In the genomic region with DNA sequence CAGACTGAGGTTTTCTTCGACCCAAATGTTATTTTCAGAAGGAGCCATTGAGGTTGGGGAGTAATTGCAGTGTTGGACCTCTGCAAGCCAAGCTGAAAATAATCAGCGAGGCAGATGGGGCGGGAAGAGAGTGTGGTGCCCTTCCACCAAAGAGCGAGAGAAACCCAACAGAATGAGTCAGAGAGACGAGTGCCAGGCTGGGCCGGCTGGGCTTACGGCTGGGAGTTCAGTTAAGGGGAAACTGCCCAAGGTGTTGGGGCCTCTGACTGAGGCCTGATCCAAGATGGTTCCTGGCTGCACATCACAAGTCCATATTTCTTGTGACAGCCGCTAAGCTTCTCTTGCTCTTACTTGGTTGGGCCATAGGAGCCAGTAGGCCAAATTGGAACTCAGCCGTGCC, we compare ENCODE assay signal across 15 cellular contexts. TPM values are rescaled to one million over a fixed set of nuclear protein-coding genes. Genes with fewer than 3 reads are reported as not detected.
DNase-seq lines count a peak whose midpoint lies in the region; ATAC-seq, FAIRE-seq and TF ChIP-seq lines count a peak whose summit lies in the region.
"Had no signal": no experiment of that assay in that cellular context is flagged by ENCODE, and none has a peak within 500 bp of the region (broad histone marks: within the 10 kb centered on the region; RNA-seq: fewer than 3 reads in every experiment).

No MANE protein-coding gene starts in this region.

- peaks cover 12 to 21% of the 10 kb centered on the region in 2 donors for H3K4me1 Mint-ChIP-seq in immature natural killer cell

- H3K4me3 Mint-ChIP-seq in immature natural killer cell = no peak overlapping the region
- H3K4me3 Mint-ChIP-seq: effector memory CD8-positive, alpha-beta T cell had no signal

- no peaks in the 10 kb centered on the region for H3K79me2 ChIP-seq in fibroblast of lung (ENCODE audit: control insufficient read depth, insufficient read depth, low read length)

- H3K9ac ChIP-seq in fibroblast of lung (ENCODE audit: insufficient read depth, low read length) = no peak overlapping the region

- ATAC-seq in left lung = no peak
- ATAC-seq in GM19324 (IDR thresholded peaks at IDR 0.05; ENCODE audit: low FRiP score, unreplicated experiment) = no peak
- ATAC-seq: effector memory CD8-positive, alpha-beta T cell had no signal

- H3K27ac ChIP-seq in fibroblast of lung (ENCODE audit: insufficient read depth, low read length) (no peak overlapping the region), skin epidermis (peak overlapping the region in 11 of 21 experiments; percentile 8 to 83 (median 37)), left lung (no peak overlapping the region)

- TF ChIP-seq POLR2A in H54 (IDR thresholded peaks at IDR 0.05; ENCODE audit: low read depth, low read length) = peak; percentile 9; the same call in 1 of the 2 replicates

- H3K27me3 Mint-ChIP-seq in immature natural killer cell (ENCODE audit: low read depth in 3 of 3) = peaks cover 1 to 10% (median 5%) of the 10 kb centered on the region in 3 donors
- H3K27me3 Mint-ChIP-seq: progenitor cell of endocrine pancreas had no signal

- peak; percentile 76 for DNase-seq in H54 (ENCODE audit: insufficient read length, low spot score)
- peak; percentile 88 for DNase-seq in RPMI7951 (ENCODE audit: low read depth)
- DNase-seq in fibroblast of lung (ENCODE audit: low read depth in 2 of 2) = peak; percentile 55 to 67
- DNase-seq in immature natural killer cell = no peak
- DNase-seq in left lung = no peak
- DNase-seq: effector memory CD8-positive, alpha-beta T cell had no signal

- no peaks in the 10 kb centered on the region for H4K20me1 ChIP-seq in fibroblast of lung (ENCODE audit: control insufficient read depth, extremely low read depth, insufficient read depth, low read length)

- H3K4me3 ChIP-seq in fibroblast of lung (replicated peaks in 1 of 4; ENCODE audit: control extremely low read depth in 1 of 4, insufficient read depth in 1 of 4, low read depth in 3 of 4, low read length in 4 of 4) (no peak overlapping the region), skin epidermis (no peak overlapping the region), left lung (no peak overlapping the region)
- H3K4me3 ChIP-seq: PC-9 had no signal

- no peaks in the 10 kb centered on the region for H3K9me3 Mint-ChIP-seq in immature natural killer cell
- H3K9me3 Mint-ChIP-seq: CD4-positive, CD25-positive, alpha-beta regulatory T cell; effector memory CD8-positive, alpha-beta T cell had no signal

- no peak overlapping the region for H2AFZ ChIP-seq in fibroblast of lung (ENCODE audit: low read length)
- H2AFZ ChIP-seq: PC-9 had no signal

- H3K9me3 ChIP-seq in fibroblast of lung (ENCODE audit: control insufficient read depth, insufficient read depth, low read depth, low read length) = no peaks in the 10 kb centered on the region
- H3K9me3 ChIP-seq in left lung = no peaks in the 10 kb centered on the region

- H3K36me3 Mint-ChIP-seq in immature natural killer cell = no peaks in the 10 kb centered on the region
- H3K36me3 Mint-ChIP-seq: CD4-positive, CD25-positive, alpha-beta regulatory T cell had no signal

- TF ChIP-seq CTCF in fibroblast of lung (conservative IDR thresholded peaks at IDR 0.05 in 1 of 2, IDR thresholded peaks at IDR 0.05 in 1 of 2; ENCODE audit: low read depth in 1 of 2, low read length in 2 of 2) (no peak), left lung (IDR thresholded peaks at IDR 0.05) (no peak)

- H3K36me3 ChIP-seq in fibroblast of lung (ENCODE audit: control insufficient read depth, insufficient read depth, low read length) = no peaks in the 10 kb centered on the region
- no peaks in the 10 kb centered on the region for H3K36me3 ChIP-seq in left lung

- no peak overlapping the region for H3K27ac Mint-ChIP-seq in immature natural killer cell
- H3K27ac Mint-ChIP-seq: CD4-positive, CD25-positive, alpha-beta regulatory T cell; effector memory CD8-positive, alpha-beta T cell had no signal

- peaks cover 28% of the 10 kb centered on the region for H3K4me1 ChIP-seq in fibroblast of lung (ENCODE audit: control insufficient read depth, extremely low read depth, insufficient read depth, low read length)
- peaks cover 5 to 15% of the 10 kb centered on the region in 2 donors for H3K4me1 ChIP-seq in left lung

- intact Hi-C loops in left lung (cut with DNase I) = loop anchor here in 1 of 2 donors (10.0 kb wide), 1 partner anchor 58 kb away; no protein-coding TSS in a partner anchor

- FAIRE-seq in H54 (lab: Jason Lieb, UNC) = no peak
- FAIRE-seq: bronchial epithelial cell, GM12891 had no signal

- H3K4me2 ChIP-seq in fibroblast of lung (ENCODE audit: extremely low read depth, insufficient read depth, low read length) = no peak overlapping the region
- H3K4me2 ChIP-seq: PC-9 had no signal

- H3K27me3 ChIP-seq in fibroblast of lung (ENCODE audit: control insufficient read depth, insufficient read depth, low read length) (no peaks in the 10 kb centered on the region), left lung (no peaks in the 10 kb centered on the region)

RNA-seq across cellular contexts. Expression of gene CREB3L1, which starts 30.4 kb away (rescaled TPM):
- total RNA-seq in RPMI7951 (2014; rRNA removed; shearing (Covaris generic)) = 11.1 and 11.3 TPM in 2 replicates
- total RNA-seq in fibroblast of lung (14.4 and 28.4 TPM in 2 replicates), left lung (10 to 100 TPM; 40.5 to 59.3 TPM)
- polyA plus RNA-seq in fibroblast of lung (18.8 and 31.2 TPM in 2 replicates), immature natural killer cell (not detected)
- polyA plus RNA-seq in fibroblast of lung (2012) = 112 and 132 TPM in 2 replicates
- polyA minus RNA-seq in fibroblast of lung (ENCODE audit: low replicate concordance) = 267 and 318 TPM in 2 replicates
- total RNA-seq: activated CD8-positive, alpha-beta memory T cell treated with anti-CD3 and anti-CD28 coated beads for 36 hours; CD4-positive, CD25-positive, alpha-beta regulatory T cell; HepG2 had no signal
- polyA plus RNA-seq: CD4-positive, CD25-positive, alpha-beta regulatory T cell; HepG2 had no signal

Comparison
In these comparisons a context has a peak if more than half of its experiments do, and no peak if none do; other contexts are left out.
1. DNase-seq: peak in H54 (single experiment), RPMI7951 (single experiment) and fibroblast of lung (2 of 2); none in immature natural killer cell (0 of 3) and left lung (0 of 2).
2. H3K27ac ChIP-seq: peak in skin epidermis (11 of 21); none in fibroblast of lung (single experiment) and left lung (0 of 2).